Comparison of ENCODE assay signal across 8 cellular contexts in genomic region chr11:83070044-83070877, GRCh38. TPM values are rescaled to one million over a fixed set of nuclear protein-coding genes. Genes with fewer than 3 reads are reported as not detected.
DNase-seq lines count a peak whose midpoint lies in the region; TF ChIP-seq lines count a peak whose summit lies in the region.

No MANE protein-coding gene starts in this region.

- H3K27me3 Mint-ChIP-seq in type B pancreatic cell, result no peaks in the 10 kb centered on the region

- POLR2A ChIA-PET in GM10248 (lab: Yijun Ruan, JAX), result interaction anchor here (1.1 to 2.0 kb wide), 2 partner anchors 87 to 88 kb away, joined by 3 to 5 read pairs; partner anchors contain the start of gene PCF11

- no peak overlapping the region for H3K23ac ChIP-seq in neuronal stem cell (ENCODE audit: low read depth, low read length, poor library complexity)

- peak; percentile 35 for DNase-seq in G401 (ENCODE audit: low spot score)
- DNase-seq in epithelial cell of proximal tubule (ENCODE audit: low read depth), result no peak
- peak; percentile 26 for DNase-seq in neuronal stem cell (ENCODE audit: low spot score)
- DNase-seq in type B pancreatic cell (ENCODE audit: extremely low spot score, unreplicated experiment), result no peak
- DNase-seq in DMS53 (lab: John Stamatoyannopoulos, UW), result no peak
- no peak for DNase-seq in GM10248 (ENCODE audit: extremely low spot score)
- DNase-seq in DMS53 treated with DMSO at 0.1 percent for 48 hours (lab: John Stamatoyannopoulos, UW; ENCODE audit: unreplicated experiment), result no peak

- H3K4me1 ChIP-seq in OCI-LY1 (ENCODE audit: insufficient read depth, low read length, severe bottlenecking) (peaks cover 60% of the 10 kb centered on the region), neuronal stem cell (ENCODE audit: control insufficient read depth in 2 of 2, insufficient read depth in 1 of 2, low read depth in 1 of 2, low read length in 2 of 2) (peaks cover 8 to 18% of the 10 kb centered on the region in 2 donors)

- H3K79me2 ChIP-seq in OCI-LY1 (ENCODE audit: insufficient read depth, low read length), result peaks cover 80% of the 10 kb centered on the region

- H2BK120ac ChIP-seq in neuronal stem cell (ENCODE audit: low read depth, low read length), result no peak overlapping the region

- no peak overlapping the region for H3K4ac ChIP-seq in neuronal stem cell (ENCODE audit: low read length)

- H3K36me3 ChIP-seq in OCI-LY1 (ENCODE audit: insufficient read depth, low read length) (peaks cover 31% of the 10 kb centered on the region), neuronal stem cell (replicated peaks in 1 of 2; ENCODE audit: control insufficient read depth in 2 of 2, insufficient read depth in 2 of 2, low read length in 2 of 2) (peaks cover 4 to 26% of the 10 kb centered on the region in 2 donors)

- peaks cover 4% of the 10 kb centered on the region for H3K79me1 ChIP-seq in neuronal stem cell (ENCODE audit: low read depth, low read length)

- CTCF ChIA-PET in GM10248 (lab: Yijun Ruan, JAX), result interaction anchor here (1.3 to 8.6 kb wide), 3 partner anchors 18 to 203 kb away, joined by 3 to 45 read pairs (median 4); partner anchors contain the start of gene PRCP

- TF ChIP-seq CTCF in OCI-LY1 (IDR thresholded peaks at IDR 0.05; ENCODE audit: low read length) (no peak), epithelial cell of proximal tubule (conservative IDR thresholded peaks at IDR 0.05; ENCODE audit: low read depth, low read length) (no peak), type B pancreatic cell (conservative IDR thresholded peaks at IDR 0.05) (no peak), GM10248 (IDR thresholded peaks at IDR 0.05; ENCODE audit: control extremely low read depth, extremely low read depth, low read depth, missing control alignments) (no peak)

- H3K4me3 ChIP-seq in OCI-LY1 (ENCODE audit: low read depth, low read length, poor library complexity, severe bottlenecking), result peak overlapping the region; percentile 92
- peak overlapping the region; percentile 87 for H3K4me3 ChIP-seq in epithelial cell of proximal tubule (ENCODE audit: low read depth, low read length)
- H3K4me3 ChIP-seq in neuronal stem cell (ENCODE audit: low read length in 2 of 2), result peak overlapping the region; percentile 78 to 86

- H3K27ac Mint-ChIP-seq in type B pancreatic cell, result no peak overlapping the region

- no CpG with 5 or more reads among the region's 7 CpGs for WGBS in neuronal stem cell (ENCODE audit: extremely low coverage in 2 of 2, insufficient read length in 2 of 2, insufficient replicate concordance in 1 of 2), 2 donors

- no peak overlapping the region for H2BK5ac ChIP-seq in neuronal stem cell (ENCODE audit: low read length)

- H3K4me3 Mint-ChIP-seq in type B pancreatic cell, result no peak overlapping the region

- H2AK5ac ChIP-seq in neuronal stem cell (ENCODE audit: low read depth, low read length), result no peak overlapping the region

- no peak overlapping the region for H3K18ac ChIP-seq in neuronal stem cell (ENCODE audit: low read length)

- no peak overlapping the region for H2BK15ac ChIP-seq in neuronal stem cell (ENCODE audit: low read length)

- H3K36me3 Mint-ChIP-seq in type B pancreatic cell, result peaks cover 13% of the 10 kb centered on the region

- no peak overlapping the region for H3K14ac ChIP-seq in neuronal stem cell (ENCODE audit: low read length)

- H3K9me2 ChIP-seq in OCI-LY1 (ENCODE audit: low read depth, low read length), result no peaks in the 10 kb centered on the region

- H3K9me3 Mint-ChIP-seq in type B pancreatic cell, result no peaks in the 10 kb centered on the region

- H3K27ac ChIP-seq in OCI-LY1 (ENCODE audit: low read depth, low read length, poor library complexity, severe bottlenecking) (peak overlapping the region; percentile 99), neuronal stem cell (replicated peaks; ENCODE audit: low read length) (no peak overlapping the region)

- in situ Hi-C loops in G401 (cut with HindIII; ENCODE audit: low sequenced_read_pairs), result no loop called here

- H3K4me2 ChIP-seq in OCI-LY1 (ENCODE audit: low read length) (peak overlapping the region; percentile 81), neuronal stem cell (ENCODE audit: insufficient read depth, low read length, poor library complexity, severe bottlenecking) (peak overlapping the region; percentile 76)

- peaks cover 14% of the 10 kb centered on the region for H3K4me1 Mint-ChIP-seq in type B pancreatic cell (ENCODE audit: unreplicated experiment)

- H4K8ac ChIP-seq in neuronal stem cell (ENCODE audit: low read depth, low read length), result no peak overlapping the region

- H3K9me3 ChIP-seq in OCI-LY1 (ENCODE audit: low read length) (no peaks in the 10 kb centered on the region), neuronal stem cell (replicated peaks in 1 of 2; ENCODE audit: control insufficient read depth in 2 of 2, insufficient read depth in 1 of 2, low read depth in 1 of 2, low read length in 2 of 2) (no peaks in the 10 kb centered on the region)

- H4K91ac ChIP-seq in neuronal stem cell (ENCODE audit: low read depth, low read length, poor library complexity), result no peak overlapping the region

- H3F3A ChIP-seq in OCI-LY1 (ENCODE audit: insufficient read depth, low read length), result no peaks in the 10 kb centered on the region

- H3K9ac ChIP-seq in OCI-LY1 (ENCODE audit: low read length) (peak overlapping the region; percentile 93), neuronal stem cell (ENCODE audit: low read depth, low read length, poor library complexity) (no peak overlapping the region)

- no peak overlapping the region for H2BK12ac ChIP-seq in neuronal stem cell (ENCODE audit: low read length)

- H4K20me1 ChIP-seq in OCI-LY1 (ENCODE audit: insufficient read depth, low read length), result no peaks in the 10 kb centered on the region

- no peak overlapping the region for H2AFZ ChIP-seq in OCI-LY1 (ENCODE audit: low read length)
- peak overlapping the region; percentile 80 for H2AFZ ChIP-seq in neuronal stem cell (ENCODE audit: low read length)

- H3K27me3 ChIP-seq in OCI-LY1 (ENCODE audit: insufficient read depth, low read length) (no peaks in the 10 kb centered on the region), neuronal stem cell (ENCODE audit: control insufficient read depth in 3 of 3, insufficient read depth in 3 of 3, low read depth in 1 of 3, low read length in 3 of 3) (no peaks in the 10 kb centered on the region)

RNA-seq across cellular contexts. Expression of gene RAB30, which starts 1.4 kb away (rescaled TPM):
- 2.2 and 3.7 TPM in 2 replicates for total RNA-seq in G401 (2014; rRNA removed; shearing (Covaris generic))
- total RNA-seq in epithelial cell of proximal tubule, result 2.8 and 5.3 TPM in 2 replicates
- 2.9 TPM for polyA plus RNA-seq in neuronal stem cell (2013, experiment 1 of 2)
- polyA plus RNA-seq in neuronal stem cell (2013, experiment 2 of 2), result 2.9 TPM
- total RNA-seq in type B pancreatic cell (ENCODE audit: low replicate concordance), result 10.0 and 13.8 TPM in 2 replicates

Comparison
In these comparisons a context has a peak if more than half of its experiments do, and no peak if none do; other contexts are left out.
1. DNase-seq: peak in G401 (single experiment) and neuronal stem cell (single experiment); none in epithelial cell of proximal tubule (single experiment), type B pancreatic cell (single experiment), DMS53 (single experiment), GM10248 (single experiment) and DMS53 treated with DMSO at 0.1 percent for 48 hours (single experiment).
2. Peak in every context shown above with its lines, with median percentiles within 50 percentile points of each other: H3K4me3 ChIP-seq.